ENCODE assay signal across 7 cellular contexts in genomic region chr10:65041307-65041706, GRCh38.
"Had no signal": no experiment of that assay in that cellular context is flagged by ENCODE, and none has a peak within 500 bp of the region (broad histone marks: within the 10 kb centered on the region; RNA-seq: fewer than 3 reads in every experiment).

No MANE protein-coding gene starts in this region.

- DNase-seq: GDM1, GF-D8 had no signal

- H3K4me3 ChIP-seq: GM12878 had no signal

- ATAC-seq: GM12878 had no signal

- FAIRE-seq: G401.6, GM12878, GM12891, GM18507, GM19239 had no signal
